In genomic region chr14:65478596-65478995, GRCh38 we compare ENCODE assay signal across 8 cellular contexts.
DNase-seq lines count a peak whose midpoint lies in the region; ATAC-seq, FAIRE-seq and TF ChIP-seq lines count a peak whose summit lies in the region.

No MANE protein-coding gene starts in this region.

- POLR2A ChIA-PET in endothelial cell of umbilical vein (lab: Charles Lee) = no interaction called here

- no peaks in the 10 kb centered on the region for H3K9me3 ChIP-seq in endothelial cell of umbilical vein (replicated peaks; ENCODE audit: control insufficient read depth, insufficient read depth, low read length)

- H3K4me3 ChIP-seq in endothelial cell of umbilical vein (replicated peaks in 1 of 3; ENCODE audit: insufficient read depth in 1 of 3, low read depth in 1 of 3, low read length in 3 of 3) = no peak overlapping the region

- no peaks in the 10 kb centered on the region for H3K9me3 Mint-ChIP-seq in activated naive CD4-positive, alpha-beta T cell treated with anti-CD3 and anti-CD28 coated beads for 36 hours

- no TSS peak for BruUV-seq in endothelial cell of umbilical vein (replicated peaks; lab: Mats Ljungman, UMichigan)

- no peaks in the 10 kb centered on the region for H3K27me3 Mint-ChIP-seq in activated naive CD4-positive, alpha-beta T cell treated with anti-CD3 and anti-CD28 coated beads for 36 hours (ENCODE audit: low read depth)

- peak overlapping the region; percentile 8 for H3K9ac ChIP-seq in endothelial cell of umbilical vein (replicated peaks; ENCODE audit: extremely low read depth, insufficient read depth, low read length)

- CTCF ChIA-PET in activated naive CD4-positive, alpha-beta T cell treated with anti-CD3 and anti-CD28 coated beads for 36 hours (lab: Charles Lee) = interaction anchor here (0.6 to 3.7 kb wide), 5 partner anchors 26 to 403 kb away, joined by 3 to 13 read pairs (median 4); no protein-coding TSS in a partner anchor
- CTCF ChIA-PET in endothelial cell of umbilical vein (lab: Charles Lee) = interaction anchor here (0.8 to 1.8 kb wide), 6 partner anchors 9 to 346 kb away, joined by 4 to 6 read pairs (median 4); no protein-coding TSS in a partner anchor

- intact Hi-C loops in activated naive CD4-positive, alpha-beta T cell treated with anti-CD3 and anti-CD28 coated beads for 36 hours (cut with micrococcal nuclease) = loop anchor here (5.0 kb wide), 1 partner anchor 271 kb away; no protein-coding TSS in a partner anchor
- intact Hi-C loops in endothelial cell of umbilical vein (cut with micrococcal nuclease) = loop anchor here (5.0 kb wide), 1 partner anchor 134 kb away; no protein-coding TSS in a partner anchor

- H3K4me3 Mint-ChIP-seq in activated naive CD4-positive, alpha-beta T cell treated with anti-CD3 and anti-CD28 coated beads for 36 hours = no peak overlapping the region

- no peaks in the 10 kb centered on the region for H4K20me1 ChIP-seq in endothelial cell of umbilical vein (replicated peaks; ENCODE audit: control insufficient read depth, extremely low read depth, insufficient read depth, low read length)

- dilution Hi-C loops in endothelial cell of umbilical vein (cut with MboI; ENCODE audit: extremely low pct_ligation_motif_present, low sequenced_read_pairs) = no loop called here

- H2AFZ ChIP-seq in endothelial cell of umbilical vein (ENCODE audit: low read depth, low read length) = peak overlapping the region; percentile 57

- ATAC-seq in HG02870 (IDR thresholded peaks at IDR 0.05; ENCODE audit: unreplicated experiment) = no peak
- no peak for ATAC-seq in GM21723 (IDR thresholded peaks at IDR 0.05; ENCODE audit: unreplicated experiment)

- peak; percentile 70 for FAIRE-seq in endothelial cell of umbilical vein (lab: Jason Lieb, UNC)
- no peak for FAIRE-seq in urothelium cell line (lab: Jason Lieb, UNC)

- H3K27ac ChIP-seq in endothelial cell of umbilical vein (ENCODE audit: insufficient read depth, low read depth, low read length) = peak overlapping the region; percentile 8

- no peaks in the 10 kb centered on the region for H3K27me3 ChIP-seq in endothelial cell of umbilical vein (ENCODE audit: control insufficient read depth in 2 of 2, insufficient read depth in 2 of 2, low read length in 2 of 2)

- H3K9me1 ChIP-seq in endothelial cell of umbilical vein (replicated peaks; ENCODE audit: control insufficient read depth, extremely low read depth, insufficient read depth, low read length) = no peaks in the 10 kb centered on the region

- peak; percentile 13 for DNase-seq in activated naive CD4-positive, alpha-beta T cell treated with anti-CD3 and anti-CD28 coated beads for 36 hours
- no peak for DNase-seq in activated naive CD4-positive, alpha-beta T cell treated with anti-CD3 and anti-CD28 coated beads, Interleukin-2, amount 50 U/mL, for 16 hours
- DNase-seq in NCI-H345 treated with DMSO at 0.1 percent for 48 hours (lab: John Stamatoyannopoulos, UW; ENCODE audit: unreplicated experiment) = peak; percentile 10
- peak; percentile 64 for DNase-seq in endothelial cell of umbilical vein (ENCODE audit: low read depth, low spot score)
- DNase-seq in urothelium cell line (ENCODE audit: low spot score) = peak; percentile 65
- no peak for DNase-seq in 8988T

- TF ChIP-seq POLR2A in endothelial cell of umbilical vein (IDR thresholded peaks at IDR 0.05; ENCODE audit: low read depth, low read length) = no peak

- H3K36me3 Mint-ChIP-seq in activated naive CD4-positive, alpha-beta T cell treated with anti-CD3 and anti-CD28 coated beads for 36 hours (ENCODE audit: low read depth) = peaks cover 11% of the 10 kb centered on the region

- peaks cover 7% of the 10 kb centered on the region for H3K4me1 ChIP-seq in endothelial cell of umbilical vein (ENCODE audit: control insufficient read depth, extremely low read depth, insufficient read depth, low read length)

- TF ChIP-seq CTCF in endothelial cell of umbilical vein (IDR thresholded peaks at IDR 0.05; ENCODE audit: extremely low read depth in 1 of 2, insufficient read depth in 1 of 2, low read depth in 1 of 2, low read length in 2 of 2) = no peak

- no peak overlapping the region for H3K27ac Mint-ChIP-seq in activated naive CD4-positive, alpha-beta T cell treated with anti-CD3 and anti-CD28 coated beads for 36 hours

- H3K4me2 ChIP-seq in endothelial cell of umbilical vein (ENCODE audit: insufficient read depth, low read length) = peak overlapping the region; percentile 48

- H3K36me3 ChIP-seq in endothelial cell of umbilical vein (ENCODE audit: control insufficient read depth in 2 of 2, extremely low read depth in 1 of 2, insufficient read depth in 2 of 2, low read length in 2 of 2) = no peaks in the 10 kb centered on the region

- peaks cover 61% of the 10 kb centered on the region for H3K4me1 Mint-ChIP-seq in activated naive CD4-positive, alpha-beta T cell treated with anti-CD3 and anti-CD28 coated beads for 36 hours (ENCODE audit: low read depth)

- peaks cover 21% of the 10 kb centered on the region for H3K79me2 ChIP-seq in endothelial cell of umbilical vein (ENCODE audit: control insufficient read depth, insufficient read depth, low read length)

TF ChIP-seq in endothelial cell of umbilical vein, 7 proteins besides CTCF, POLR2A, EP300 and RAD21:
- TF ChIP-seq FOS (IDR thresholded peaks at IDR 0.05; ENCODE audit: borderline replicate concordance, insufficient read depth, low read length) = peak; percentile 62
- TF ChIP-seq EZH2 (IDR thresholded peaks at IDR 0.05; ENCODE audit: borderline replicate concordance, low read depth, low read length, severe bottlenecking) = no peak
- no peak for TF ChIP-seq GATA2 (IDR thresholded peaks at IDR 0.05; ENCODE audit: insufficient read depth, insufficient read length, low read depth, low read length)
- TF ChIP-seq MAX (IDR thresholded peaks at IDR 0.05; ENCODE audit: insufficient read depth, insufficient read length) = no peak
- no peak for TF ChIP-seq JUN (IDR thresholded peaks at IDR 0.05; ENCODE audit: borderline replicate concordance, insufficient read depth, insufficient read length, low read depth)

Comparison
In these comparisons a context has a peak if more than half of its experiments do, and no peak if none do; other contexts are left out.
1. DNase-seq: peak in activated naive CD4-positive, alpha-beta T cell treated with anti-CD3 and anti-CD28 coated beads for 36 hours (single experiment), NCI-H345 treated with DMSO at 0.1 percent for 48 hours (single experiment), endothelial cell of umbilical vein (single experiment) and urothelium cell line (single experiment); none in activated naive CD4-positive, alpha-beta T cell treated with anti-CD3 and anti-CD28 coated beads, Interleukin-2, amount 50 U/mL, for 16 hours (single experiment) and 8988T (single experiment).